Comparison of ENCODE assay signal across 24 cellular contexts in genomic region chrX:132413459-132413858, GRCh38.
DNase-seq lines count a peak whose midpoint lies in the region; ATAC-seq, FAIRE-seq and TF ChIP-seq lines count a peak whose summit lies in the region.
"Had no signal": no experiment of that assay in that cellular context is flagged by ENCODE, and none has a peak within 500 bp of the region (broad histone marks: within the 10 kb centered on the region; RNA-seq: fewer than 3 reads in every experiment).

No MANE protein-coding gene starts in this region.

- intact Hi-C loops in HepG2 (cut with micrococcal nuclease; ENCODE audit: unreplicated experiment) = loop anchor here (5.0 kb wide), 2 partner anchors 69 to 179 kb away; no protein-coding TSS in a partner anchor

- no peaks in the 10 kb centered on the region for H3K9me3 Mint-ChIP-seq in stimulated activated naive B cell treated with anti-CD40 and anti-IgM and Interleukin-4, amounts not matched to agents 10 μg/mL and 1 μg/mL and 100 μg/mL, for 72 hours
- H3K9me3 Mint-ChIP-seq: activated naive CD4-positive, alpha-beta T cell treated with anti-CD3 and anti-CD28 coated beads, Interleukin-2, amount 50 U/mL, for 72 hours; activated T-cell treated with anti-CD3 and anti-CD28 coated beads, Interleukin-2, amount 50 U/mL, for 4 hours; CD4-positive, alpha-beta memory T cell; central memory CD8-positive, alpha-beta T cell; HFFc6 had no signal

- CTCF ChIA-PET in HepG2 (lab: Yijun Ruan, JAX; ENCODE audit: low intra/inter-chr PET ratio, low total read pairs) = no interaction called here

- no peak overlapping the region for H3K27ac ChIP-seq in Karpas-422 (ENCODE audit: low read length)
- H3K27ac ChIP-seq in HepG2 (ENCODE audit: extremely low read length, insufficient read depth, low read length) = peak overlapping the region; percentile 78
- H3K27ac ChIP-seq: ascending aorta, dorsolateral prefrontal cortex, esophagus squamous epithelium, spleen, upper lobe of left lung had no signal

- H2AFZ ChIP-seq in Karpas-422 (ENCODE audit: low read length) (no peak overlapping the region), HepG2 (ENCODE audit: low read length) (no peak overlapping the region)

- TF ChIP-seq CTCF in HepG2 (CRISPR knock-in tag; IDR thresholded peaks at IDR 0.05) = peak; percentile 77

- WGBS in HepG2 (ENCODE audit: low lambda C conversion rate) = 15% methylated on average over 5 of the region's 7 CpGs

- H3K79me2 ChIP-seq in Karpas-422 (ENCODE audit: low read length) = no peaks in the 10 kb centered on the region
- peaks cover 61% of the 10 kb centered on the region for H3K79me2 ChIP-seq in HepG2 (ENCODE audit: insufficient read depth, low read length)

- no TSS peak for BruUV-seq in HepG2 (replicated peaks; lab: Mats Ljungman, UMichigan)

- no peak for TF ChIP-seq EP300 in HepG2 (IDR thresholded peaks at IDR 0.05; ENCODE audit: low read depth in 2 of 2, low read length in 2 of 2)
- no peak for TF ChIP-seq EP300 in HepG2 (CRISPR knock-in tag; IDR thresholded peaks at IDR 0.05; ENCODE audit: borderline replicate concordance)

- H3K4me2 ChIP-seq in Karpas-422 (ENCODE audit: low read depth, low read length, poor library complexity, severe bottlenecking) (no peak overlapping the region), HepG2 (ENCODE audit: low read depth, low read length) (peak overlapping the region; percentile 77)

- H3K36me3 Mint-ChIP-seq in stimulated activated naive B cell treated with anti-CD40 and anti-IgM and Interleukin-4, amounts not matched to agents 10 μg/mL and 1 μg/mL and 100 μg/mL, for 72 hours = peaks cover 0 to 1% of the 10 kb centered on the region in 2 donors
- H3K36me3 Mint-ChIP-seq: activated naive CD4-positive, alpha-beta T cell treated with anti-CD3 and anti-CD28 coated beads, Interleukin-2, amount 50 U/mL, for 72 hours; CD4-positive, alpha-beta memory T cell had no signal

- peak; percentile 76 for FAIRE-seq in HepG2 (lab: Jason Lieb, UNC)

- H4K20me1 ChIP-seq in Karpas-422 (ENCODE audit: insufficient read depth, low read depth, low read length) (no peaks in the 10 kb centered on the region), HepG2 (ENCODE audit: insufficient read depth, low read length) (peaks cover 4% of the 10 kb centered on the region; the same call in 1 of the 2 replicates)

- no peak overlapping the region for H3K4me3 Mint-ChIP-seq in stimulated activated naive B cell treated with anti-CD40 and anti-IgM and Interleukin-4, amounts not matched to agents 10 μg/mL and 1 μg/mL and 100 μg/mL, for 72 hours
- H3K4me3 Mint-ChIP-seq: activated T-cell treated with anti-CD3 and anti-CD28 coated beads, Interleukin-2, amount 50 U/mL, for 4 hours; CD4-positive, alpha-beta memory T cell; central memory CD8-positive, alpha-beta T cell; HFFc6 had no signal

- TF ChIP-seq POLR2A in erythroblast (IDR thresholded peaks at IDR 0.05; ENCODE audit: low read length) = no peak
- peak in 1 of 2 experiments; percentile 61; a peak in 2 of 4 replicates for TF ChIP-seq POLR2A in HepG2 (IDR thresholded peaks at IDR 0.05; ENCODE audit: insufficient read depth in 1 of 2, low read depth in 2 of 2, low read length in 2 of 2)

- POLR2A ChIA-PET in HepG2 (lab: Yijun Ruan, JAX) = interaction anchor here (0.9 to 2.1 kb wide), 11 partner anchors 13 to 182 kb away, joined by 3 to 16 read pairs (median 4); partner anchors contain the start of gene MBNL3

- DNase-seq in H7 (peak; percentile 69), Karpas-422 (peak; percentile 55), erythroblast (lab: John Stamatoyannopoulos, UW) (peak; percentile 2 to 22), HepG2 (ENCODE audit: low spot score) (peak; percentile 82), hypothalamus (lab: John Stamatoyannopoulos, UW) (no peak), COLO829 (ENCODE audit: low spot score) (no peak), NCI-H187 (lab: John Stamatoyannopoulos, UW) (no peak)
- no peak for DNase-seq in stimulated activated naive B cell treated with anti-CD40 and anti-IgM and Interleukin-4, amounts not matched to agents 10 μg/mL and 1 μg/mL and 100 μg/mL, for 72 hours
- DNase-seq: activated T-cell treated with anti-CD3 and anti-CD28 coated beads, Interleukin-2, amount 50 U/mL, for 4 hours; CD4-positive, alpha-beta memory T cell; DMS79; dorsolateral prefrontal cortex; esophagus squamous epithelium; HFFc6; MV-4-11; NCI-H2081 treated with DMSO at 0.1 percent for 48 hours; spleen; stimulated activated CD4-positive, alpha-beta T cell treated with anti-CD3 and anti-CD28 coated beads, Interleukin-4, amount 100 ng/mL, for 4 hours; upper lobe of left lung had no signal

- no peak overlapping the region for H3K27ac Mint-ChIP-seq in stimulated activated naive B cell treated with anti-CD40 and anti-IgM and Interleukin-4, amounts not matched to agents 10 μg/mL and 1 μg/mL and 100 μg/mL, for 72 hours
- H3K27ac Mint-ChIP-seq: CD4-positive, alpha-beta memory T cell; HFFc6 had no signal

- peak; percentile 85 for ATAC-seq in HepG2
- no peak for ATAC-seq in stimulated activated naive B cell treated with anti-CD40 and anti-IgM and Interleukin-4, amounts not matched to agents 10 μg/mL and 1 μg/mL and 100 μg/mL, for 72 hours (replicated peaks)
- ATAC-seq: activated CD4-positive, CD25-positive, alpha-beta regulatory T cell treated with anti-CD3 and anti-CD28 coated beads, Interleukin-2, amount 50 U/mL, for 24 hours; activated naive CD4-positive, alpha-beta T cell treated with anti-CD3 and anti-CD28 coated beads, Interleukin-2, amount 50 U/mL, for 72 hours; activated T-cell treated with anti-CD3 and anti-CD28 coated beads, Interleukin-2, amount 50 U/mL, for 4 hours; Right ventricle myocardium inferior had no signal

- H3K36me3 ChIP-seq in H7 (replicated peaks; ENCODE audit: control insufficient read depth, insufficient read depth, low read length) (no peaks in the 10 kb centered on the region), Karpas-422 (ENCODE audit: insufficient read depth, low read length) (no peaks in the 10 kb centered on the region), HepG2 (replicated peaks in 1 of 2; ENCODE audit: control insufficient read depth in 1 of 2, insufficient read depth in 2 of 2, low read length in 2 of 2) (no peaks in the 10 kb centered on the region)
- H3K36me3 ChIP-seq: ascending aorta, esophagus squamous epithelium, spleen, upper lobe of left lung had no signal

- in situ Hi-C loops in HepG2 (cut with HindIII; ENCODE audit: extremely low pct_ligation_motif_present, low pct_unique_long_range_greater_than_20kb) = loop anchor here (10.0 kb wide), 1 partner anchor 71 kb away; the partner anchor contains the start of gene MBNL3

- no peaks in the 10 kb centered on the region for H3K4me1 ChIP-seq in Karpas-422 (ENCODE audit: low read length)
- H3K4me1 ChIP-seq in HepG2 (ENCODE audit: insufficient read depth, low read length) = peaks cover 56% of the 10 kb centered on the region
- H3K4me1 ChIP-seq: ascending aorta, spleen, upper lobe of left lung had no signal

- H3K27me3 ChIP-seq in H7 (ENCODE audit: control insufficient read depth, insufficient read depth, low read length) = peaks cover 19% of the 10 kb centered on the region
- H3K27me3 ChIP-seq in Karpas-422 (ENCODE audit: low read length) = no peaks in the 10 kb centered on the region
- H3K27me3 ChIP-seq in HepG2 (ENCODE audit: control insufficient read depth in 1 of 2, insufficient read depth in 2 of 2, low read length in 2 of 2) = no peaks in the 10 kb centered on the region
- H3K27me3 ChIP-seq: ascending aorta, esophagus squamous epithelium, upper lobe of left lung had no signal

- no peak for TF ChIP-seq RAD21 in HepG2 (CRISPR knock-in tag; IDR thresholded peaks at IDR 0.05)

- no peaks in the 10 kb centered on the region for H3K9me3 ChIP-seq in Karpas-422 (ENCODE audit: low read length)
- no peaks in the 10 kb centered on the region for H3K9me3 ChIP-seq in HepG2 (ENCODE audit: low read length)
- H3K9me3 ChIP-seq: ascending aorta, esophagus squamous epithelium, spleen, upper lobe of left lung had no signal

- H3K4me3 ChIP-seq in H7 (ENCODE audit: insufficient read depth, low read depth, low read length) (no peak overlapping the region), Karpas-422 (ENCODE audit: low read length) (no peak overlapping the region), HepG2 (replicated peaks in 1 of 3; ENCODE audit: insufficient read depth in 1 of 3, low read depth in 2 of 3, low read length in 3 of 3) (peak overlapping the region; percentile 66 to 74 (median 68); a peak in 5 of 6 replicates)
- H3K4me3 ChIP-seq: ascending aorta, dorsolateral prefrontal cortex, esophagus squamous epithelium, spleen, upper lobe of left lung had no signal

- H3K27me3 Mint-ChIP-seq in stimulated activated naive B cell treated with anti-CD40 and anti-IgM and Interleukin-4, amounts not matched to agents 10 μg/mL and 1 μg/mL and 100 μg/mL, for 72 hours = no peaks in the 10 kb centered on the region
- H3K27me3 Mint-ChIP-seq: CD4-positive, alpha-beta memory T cell; central memory CD8-positive, alpha-beta T cell had no signal

- peaks cover 8 to 25% of the 10 kb centered on the region in 2 donors for H3K4me1 Mint-ChIP-seq in stimulated activated naive B cell treated with anti-CD40 and anti-IgM and Interleukin-4, amounts not matched to agents 10 μg/mL and 1 μg/mL and 100 μg/mL, for 72 hours

- H3K9ac ChIP-seq in Karpas-422 (ENCODE audit: low read length) (no peak overlapping the region), HepG2 (ENCODE audit: insufficient read depth, low read depth, low read length) (peak overlapping the region; percentile 73)

- no peaks in the 10 kb centered on the region for H3K9me2 ChIP-seq in Karpas-422 (replicated peaks; ENCODE audit: insufficient read depth, low read length)

TF ChIP-seq in HepG2, 621 proteins besides CTCF, POLR2A, EP300 and RAD21 (continues in another document):
- TF ChIP-seq BHLHE40 (IDR thresholded peaks at IDR 0.05; ENCODE audit: low read length) (no peak), PPARG (CRISPR knock-in tag; conservative IDR thresholded peaks at IDR 0.05) (0 out of 2 replicates have a peak, but pooled peaks have one; percentile 17), SOX13 (IDR thresholded peaks at IDR 0.05) (no peak), SOX13 (CRISPR knock-in tag; conservative IDR thresholded peaks at IDR 0.05 in 1 of 2, IDR thresholded peaks at IDR 0.05 in 1 of 2) (peak in 1 of 2 experiments; percentile 45; a peak in 1 of 4 replicates), SOX6 (IDR thresholded peaks at IDR 0.05) (no peak), SOX6 (CRISPR knock-in tag; IDR thresholded peaks at IDR 0.05) (peak; percentile 46; the same call in 1 of the 2 replicates), HDAC2 (CRISPR knock-in tag; IDR thresholded peaks at IDR 0.05) (0 out of 2 replicates have a peak, but pooled peaks have one; percentile 28), CEBPB (IDR thresholded peaks at IDR 0.05; ENCODE audit: borderline replicate concordance, low read depth, low read length) (peak; percentile 85)

Comparison
In these comparisons a context has a peak if more than half of its experiments do, and no peak if none do; other contexts are left out.
1. DNase-seq: peak in H7 (single experiment), Karpas-422 (single experiment), erythroblast (2 of 2) and HepG2 (single experiment); none in hypothalamus (0 of 51), stimulated activated naive B cell treated with anti-CD40 and anti-IgM and Interleukin-4, amounts not matched to agents 10 μg/mL and 1 μg/mL and 100 μg/mL, for 72 hours (single experiment), COLO829 (single experiment) and NCI-H187 (0 of 2).
2. H3K4me3 ChIP-seq: peak in HepG2 (3 of 3); none in H7 (single experiment) and Karpas-422 (single experiment).